ENCODE assay signal across 25 cellular contexts in genomic region chr12:75923964-75924666, GRCh38.
DNase-seq lines count a peak whose midpoint lies in the region; ATAC-seq and TF ChIP-seq lines count a peak whose summit lies in the region.
"Had no signal": no experiment of that assay in that cellular context is flagged by ENCODE, and none has a peak within 500 bp of the region (broad histone marks: within the 10 kb centered on the region; RNA-seq: fewer than 3 reads in every experiment).

No MANE protein-coding gene starts in this region.

- H3K9me3 Mint-ChIP-seq in natural killer cell treated with Interleukin-12 subunit alpha and Interleukin-12 subunit beta and Interleukin-15 and Interleukin-18, amount 100 ng/mL, for 72 hours: peaks cover 12% of the 10 kb centered on the region
- H3K9me3 Mint-ChIP-seq in natural killer cell: peaks cover 0 to 4% of the 10 kb centered on the region in 2 donors

- CTCF ChIA-PET in OCI-LY7 (lab: Charles Lee; ENCODE audit: unreplicated experiment): no interaction called here

- intact Hi-C loops in natural killer cell (cut with micrococcal nuclease) (no loop called here), OCI-LY7 (cut with micrococcal nuclease; ENCODE audit: unreplicated experiment) (no loop called here), upper lobe of right lung (cut with DNase I) (no loop called here), cardiac septum (cut with DNase I) (no loop called here)

- H3K4me1 Mint-ChIP-seq in natural killer cell treated with Interleukin-12 subunit alpha and Interleukin-12 subunit beta and Interleukin-15 and Interleukin-18, amount 100 ng/mL, for 72 hours (ENCODE audit: low read depth in 2 of 2): peaks cover 22 to 39% of the 10 kb centered on the region in 2 donors
- H3K4me1 Mint-ChIP-seq in natural killer cell: peaks cover 4 to 17% of the 10 kb centered on the region in 2 donors
- H3K4me1 Mint-ChIP-seq: CD14-positive monocyte had no signal

- no peaks in the 10 kb centered on the region for H3K27me3 Mint-ChIP-seq in natural killer cell treated with Interleukin-12 subunit alpha and Interleukin-12 subunit beta and Interleukin-15 and Interleukin-18, amount 100 ng/mL, for 72 hours
- H3K27me3 Mint-ChIP-seq in natural killer cell (ENCODE audit: low read depth in 2 of 2): peaks cover 0 to 2% of the 10 kb centered on the region in 2 donors
- H3K27me3 Mint-ChIP-seq: brain had no signal

- ATAC-seq in natural killer cell treated with Interleukin-12 subunit alpha and Interleukin-12 subunit beta and Interleukin-15 and Interleukin-18, amount 100 ng/mL, for 72 hours: no peak
- ATAC-seq in natural killer cell: no peak
- peak; percentile 61 for ATAC-seq in upper lobe of right lung
- no peak for ATAC-seq in GM21786 (IDR thresholded peaks at IDR 0.05; ENCODE audit: unreplicated experiment)
- ATAC-seq: heart left ventricle, left lobe of liver had no signal

- BruUV-seq in OCI-LY7 (replicated peaks; lab: Mats Ljungman, UMichigan): no TSS peak

- no peak overlapping the region for H3K4me3 Mint-ChIP-seq in natural killer cell treated with Interleukin-12 subunit alpha and Interleukin-12 subunit beta and Interleukin-15 and Interleukin-18, amount 100 ng/mL, for 72 hours
- no peak overlapping the region for H3K4me3 Mint-ChIP-seq in natural killer cell
- H3K4me3 Mint-ChIP-seq: activated T-cell treated with anti-CD3 and anti-CD28 coated beads, Interleukin-2, amount 50 U/mL, for 24 hours; brain; CD14-positive monocyte; endodermal cell had no signal

- no peaks in the 10 kb centered on the region for H3K9me2 ChIP-seq in OCI-LY7 (ENCODE audit: insufficient read depth, low read length)

- TF ChIP-seq CTCF in natural killer cell (IDR thresholded peaks at IDR 0.05) (no peak), OCI-LY7 (conservative IDR thresholded peaks at IDR 0.05; ENCODE audit: low read length) (no peak), cardiac fibroblast (IDR thresholded peaks at IDR 0.05; ENCODE audit: low read depth, low read length) (no peak), upper lobe of right lung (IDR thresholded peaks at IDR 0.05) (no peak)

- H2AFZ ChIP-seq in OCI-LY7 (ENCODE audit: low read length): no peak overlapping the region

- no peaks in the 10 kb centered on the region; the same call in 1 of the 2 replicates for H3K36me3 ChIP-seq in OCI-LY7 (ENCODE audit: insufficient read depth, low read length)
- no peaks in the 10 kb centered on the region for H3K36me3 ChIP-seq in upper lobe of right lung
- H3K36me3 ChIP-seq: colonic mucosa, heart left ventricle, Peyer's patch had no signal

- H3K4me2 ChIP-seq in OCI-LY7 (ENCODE audit: low read length): no peak overlapping the region

- peaks cover 18% of the 10 kb centered on the region for H3K36me3 Mint-ChIP-seq in natural killer cell treated with Interleukin-12 subunit alpha and Interleukin-12 subunit beta and Interleukin-15 and Interleukin-18, amount 100 ng/mL, for 72 hours
- H3K36me3 Mint-ChIP-seq in natural killer cell: peaks cover 9% of the 10 kb centered on the region

- H3K79me2 ChIP-seq in OCI-LY7 (ENCODE audit: insufficient read depth, low read depth, low read length): no peaks in the 10 kb centered on the region

- peak overlapping the region; percentile 70 to 87 for H3K27ac Mint-ChIP-seq in natural killer cell treated with Interleukin-12 subunit alpha and Interleukin-12 subunit beta and Interleukin-15 and Interleukin-18, amount 100 ng/mL, for 72 hours
- H3K27ac Mint-ChIP-seq in natural killer cell: peak overlapping the region in 1 of 2 donors; percentile 5
- H3K27ac Mint-ChIP-seq: activated T-cell treated with anti-CD3 and anti-CD28 coated beads, Interleukin-2, amount 50 U/mL, for 24 hours; brain; endodermal cell had no signal

- no peaks in the 10 kb centered on the region for H3K4me1 ChIP-seq in OCI-LY7 (ENCODE audit: insufficient read depth, low read length, poor library complexity, severe bottlenecking)
- no peaks in the 10 kb centered on the region for H3K4me1 ChIP-seq in upper lobe of right lung
- H3K4me1 ChIP-seq: colonic mucosa, Peyer's patch had no signal

- peaks cover 29% of the 10 kb centered on the region; the same call in 1 of the 2 replicates for H3K9me3 ChIP-seq in OCI-LY7 (ENCODE audit: low read length)
- H3K9me3 ChIP-seq in upper lobe of right lung: no peaks in the 10 kb centered on the region
- H3K9me3 ChIP-seq: colonic mucosa had no signal

- H3K27me3 ChIP-seq in upper lobe of right lung: no peaks in the 10 kb centered on the region
- H3K27me3 ChIP-seq: colonic mucosa, Peyer's patch had no signal

- no peaks in the 10 kb centered on the region for H4K20me1 ChIP-seq in OCI-LY7 (ENCODE audit: insufficient read depth, low read length)

- no peak overlapping the region for H3K27ac ChIP-seq in OCI-LY7 (ENCODE audit: low read depth, low read length, poor library complexity, severe bottlenecking)
- H3K27ac ChIP-seq in upper lobe of right lung: no peak overlapping the region
- H3K27ac ChIP-seq: colonic mucosa, heart left ventricle, Peyer's patch had no signal

- no peak for DNase-seq in natural killer cell treated with Interleukin-12 subunit alpha and Interleukin-12 subunit beta and Interleukin-15 and Interleukin-18, amount 100 ng/mL, for 72 hours (ENCODE audit: low spot score)
- no peak for DNase-seq in natural killer cell
- peak; percentile 12 for DNase-seq in OCI-LY7 (ENCODE audit: low spot score)
- peak; percentile 52 to 69 for DNase-seq in cardiac fibroblast (ENCODE audit: low read depth in 2 of 2)
- no peak for DNase-seq in upper lobe of right lung
- no peak for DNase-seq in cardiac septum (ENCODE audit: low spot score)
- no peak for DNase-seq in activated gamma-delta T cell (lab: John Stamatoyannopoulos, UW)
- DNase-seq: activated CD4-positive, alpha-beta T cell treated with anti-CD3 and anti-CD28 coated beads, Interleukin-2, amount 50 U/mL, for 48 hours; activated naive CD4-positive, alpha-beta T cell treated with anti-CD3 and anti-CD28 coated beads, Interleukin-2, amount 50 U/mL, for 16 hours; activated T-cell treated with anti-CD3 and anti-CD28 coated beads, Interleukin-2, amount 50 U/mL, for 24 hours; colonic mucosa; DMS153; endodermal cell; heart left ventricle; midbrain; NCI-H1694 treated with DMSO at 0.1 percent for 48 hours; NCI-H345; Peyer's patch; posterior cingulate gyrus; stimulated activated CD4-positive, alpha-beta T cell treated with anti-CD3 and anti-CD28 coated beads, Interleukin-1b, Interleukin-23, amount 100 ng/mL, for 48 hours; stimulated activated naive CD4-positive, alpha-beta T cell had no signal

- no peak overlapping the region for H3K4me3 ChIP-seq in OCI-LY7 (ENCODE audit: low read depth, low read length, poor library complexity, severe bottlenecking)
- H3K4me3 ChIP-seq in cardiac fibroblast (replicated peaks in 1 of 2; ENCODE audit: low read depth in 2 of 2, low read length in 2 of 2): no peak overlapping the region
- no peak overlapping the region for H3K4me3 ChIP-seq in upper lobe of right lung
- H3K4me3 ChIP-seq: colonic mucosa, heart left ventricle, Peyer's patch had no signal

- POLR2A ChIA-PET in OCI-LY7 (lab: Charles Lee): interaction anchor here (0.9 to 2.8 kb wide), 3 partner anchors 10 to 26 kb away, joined by 3 to 13 read pairs (median 4); no protein-coding TSS in a partner anchor

Comparison
In these comparisons a context has a peak if more than half of its experiments do, and no peak if none do; other contexts are left out.
1. DNase-seq: peak in OCI-LY7 (single experiment) and cardiac fibroblast (2 of 2); none in natural killer cell treated with Interleukin-12 subunit alpha and Interleukin-12 subunit beta and Interleukin-15 and Interleukin-18, amount 100 ng/mL, for 72 hours (single experiment), natural killer cell (single experiment), upper lobe of right lung (single experiment), cardiac septum (single experiment) and activated gamma-delta T cell (single experiment).